21 cellular contexts compared by ENCODE assay signal in genomic region chr7:114527589-114527988, GRCh38.
"Had no signal": no experiment of that assay in that cellular context is flagged by ENCODE, and none has a peak within 500 bp of the region (broad histone marks: within the 10 kb centered on the region; RNA-seq: fewer than 3 reads in every experiment).

No MANE protein-coding gene starts in this region.

- H3K36me3 ChIP-seq: brain microvascular endothelial cell, gastrocnemius medialis, heart left ventricle, upper lobe of left lung had no signal

- ATAC-seq: activated CD4-positive, CD25-positive, alpha-beta regulatory T cell treated with anti-CD3 and anti-CD28 coated beads, Interleukin-2, amount 50 U/mL, for 24 hours; activated T-cell treated with anti-CD3 and anti-CD28 coated beads, Interleukin-2, amount 50 U/mL, for 4 hours; gastrocnemius medialis; stimulated activated effector memory CD8-positive, alpha-beta T cell treated with anti-CD3 and anti-CD28 coated beads, Interleukin-12 subunit alpha, Interleukin-12 subunit beta, amount 100 ng/mL, for 72 hours had no signal

- H3K4me3 Mint-ChIP-seq: activated CD4-positive, alpha-beta T cell treated with anti-CD3 and anti-CD28 coated beads, Interleukin-2, amount 10 ng/mL, durations not matched to agents 7 days and 5 days; activated naive CD4-positive, alpha-beta T cell treated with anti-CD3 and anti-CD28 coated beads for 36 hours; activated T-cell treated with anti-CD3 and anti-CD28 coated beads, Interleukin-2, amount 50 U/mL, for 4 hours; stimulated activated effector memory CD8-positive, alpha-beta T cell treated with anti-CD3 and anti-CD28 coated beads, Interleukin-12 subunit alpha, Interleukin-12 subunit beta, amount 100 ng/mL, for 72 hours had no signal

- H3K36me3 Mint-ChIP-seq: stimulated activated effector memory CD8-positive, alpha-beta T cell treated with anti-CD3 and anti-CD28 coated beads, Interleukin-12 subunit alpha, Interleukin-12 subunit beta, amount 100 ng/mL, for 72 hours had no signal

- H3K27me3 Mint-ChIP-seq: activated CD4-positive, alpha-beta T cell treated with anti-CD3 and anti-CD28 coated beads, Interleukin-2, amount 10 ng/mL, durations not matched to agents 7 days and 5 days; progenitor cell of endocrine pancreas had no signal

- DNase-seq: activated CD4-positive, alpha-beta T cell treated with anti-CD3 and anti-CD28 coated beads, Interleukin-2, amount 10 ng/mL, durations not matched to agents 7 days and 5 days; activated CD8-positive, alpha-beta memory T cell treated with anti-CD3 and anti-CD28 coated beads, Interleukin-2, amount 50 U/mL, for 4 hours; activated naive CD4-positive, alpha-beta T cell treated with anti-CD3 and anti-CD28 coated beads for 36 hours; activated T-cell treated with anti-CD3 and anti-CD28 coated beads, Interleukin-2, amount 50 U/mL, for 4 hours; anterior cingulate cortex; brain microvascular endothelial cell; central memory CD4-positive, alpha-beta T cell; erythroblast; gastrocnemius medialis; heart left ventricle; kidney glomerular epithelial cell; occipital lobe; small intestine; stimulated activated CD4-positive, alpha-beta T cell treated with anti-CD3 and anti-CD28 coated beads, Interleukin-4, amount 100 ng/mL, for 1 hour; T1000; testis; upper lobe of left lung had no signal

- H3K4me1 Mint-ChIP-seq: activated CD4-positive, alpha-beta T cell treated with anti-CD3 and anti-CD28 coated beads, Interleukin-2, amount 10 ng/mL, durations not matched to agents 7 days and 5 days; stimulated activated effector memory CD8-positive, alpha-beta T cell treated with anti-CD3 and anti-CD28 coated beads, Interleukin-12 subunit alpha, Interleukin-12 subunit beta, amount 100 ng/mL, for 72 hours had no signal

- H3K4me3 ChIP-seq: coronary artery, gastrocnemius medialis, testis, upper lobe of left lung had no signal

- H3K9me3 ChIP-seq: gastrocnemius medialis, heart left ventricle, testis, upper lobe of left lung had no signal

- H3K9me3 Mint-ChIP-seq: activated CD4-positive, alpha-beta T cell treated with anti-CD3 and anti-CD28 coated beads, Interleukin-2, amount 10 ng/mL, durations not matched to agents 7 days and 5 days; activated naive CD4-positive, alpha-beta T cell treated with anti-CD3 and anti-CD28 coated beads for 36 hours; activated T-cell treated with anti-CD3 and anti-CD28 coated beads, Interleukin-2, amount 50 U/mL, for 4 hours; stimulated activated effector memory CD8-positive, alpha-beta T cell treated with anti-CD3 and anti-CD28 coated beads, Interleukin-12 subunit alpha, Interleukin-12 subunit beta, amount 100 ng/mL, for 72 hours had no signal

- H3K27ac ChIP-seq: brain microvascular endothelial cell, coronary artery, gastrocnemius medialis, testis, upper lobe of left lung had no signal

- H3K27me3 ChIP-seq: brain microvascular endothelial cell, gastrocnemius medialis, heart left ventricle, testis, upper lobe of left lung had no signal

- H3K27ac Mint-ChIP-seq: activated CD4-positive, alpha-beta T cell treated with anti-CD3 and anti-CD28 coated beads, Interleukin-2, amount 10 ng/mL, durations not matched to agents 7 days and 5 days; activated naive CD4-positive, alpha-beta T cell treated with anti-CD3 and anti-CD28 coated beads for 36 hours; progenitor cell of endocrine pancreas; stimulated activated effector memory CD8-positive, alpha-beta T cell treated with anti-CD3 and anti-CD28 coated beads, Interleukin-12 subunit alpha, Interleukin-12 subunit beta, amount 100 ng/mL, for 72 hours had no signal

- H3K4me1 ChIP-seq: heart left ventricle, testis, upper lobe of left lung had no signal
